8 cellular contexts compared by ENCODE assay signal in genomic region chr4:2964077-2964471, GRCh38. TPM values are rescaled to one million over a fixed set of nuclear protein-coding genes. Genes with fewer than 3 reads are reported as not detected.
A peak's percentile ranks its signal among the peaks of the same experiment; 100 is the strongest.
DNase-seq lines count a peak whose midpoint lies in the region; ATAC-seq and TF ChIP-seq lines count a peak whose summit lies in the region.

No MANE protein-coding gene starts in this region.

- no peak overlapping the region for H3K27ac ChIP-seq in DOHH2 (ENCODE audit: low read depth, low read length)
- no peak overlapping the region for H3K27ac ChIP-seq in PC-9
- H3K27ac ChIP-seq in esophagus (ENCODE audit: low read depth in 2 of 2, low read length in 1 of 2) = no peak overlapping the region
- no peak overlapping the region for H3K27ac ChIP-seq in neural progenitor cell

- H3K4me1 ChIP-seq in DOHH2 (ENCODE audit: control insufficient read depth, low read length) = peaks cover 18% of the 10 kb centered on the region
- peaks cover 14% of the 10 kb centered on the region for H3K4me1 ChIP-seq in PC-9 (replicated peaks; ENCODE audit: insufficient read depth)
- H3K4me1 ChIP-seq in esophagus (ENCODE audit: control insufficient read depth in 2 of 2, insufficient read depth in 2 of 2, low read length in 1 of 2) = peaks cover 6 to 12% of the 10 kb centered on the region in 2 donors
- H3K4me1 ChIP-seq in neural progenitor cell = peaks cover 6% of the 10 kb centered on the region

- peaks cover 20% of the 10 kb centered on the region for H3K4me1 Mint-ChIP-seq in neural progenitor cell

- DNase-seq in PC-9 = no peak
- DNase-seq in neural progenitor cell (ENCODE audit: low spot score) = peak; percentile 19
- DNase-seq in COLO829 (ENCODE audit: low spot score) = no peak
- DNase-seq in activated effector memory CD4-positive, alpha-beta T cell treated with anti-CD3 and anti-CD28 coated beads, Interleukin-2, amount 50 U/mL, for 16 hours = no peak

- no peaks in the 10 kb centered on the region for H3K27me3 ChIP-seq in DOHH2 (ENCODE audit: control insufficient read depth, low read length)
- no peaks in the 10 kb centered on the region for H3K27me3 ChIP-seq in PC-9 (ENCODE audit: insufficient read depth, low read depth)
- H3K27me3 ChIP-seq in esophagus (ENCODE audit: control insufficient read depth in 1 of 2, insufficient read depth in 2 of 2, low read length in 2 of 2) = no peaks in the 10 kb centered on the region
- peaks cover 11% of the 10 kb centered on the region for H3K27me3 ChIP-seq in neural progenitor cell

- peaks cover 3% of the 10 kb centered on the region for H3K36me3 Mint-ChIP-seq in neural progenitor cell

- H3K4me2 ChIP-seq in DOHH2 (ENCODE audit: low read length) (peak overlapping the region; percentile 77), PC-9 (peak overlapping the region; percentile 89), neural progenitor cell (peak overlapping the region; percentile 90)

- no peak overlapping the region for H3K27ac Mint-ChIP-seq in neural progenitor cell

- H3K4me3 Mint-ChIP-seq in neural progenitor cell = peak overlapping the region; percentile 94

- H4K20me1 ChIP-seq in DOHH2 (ENCODE audit: control insufficient read depth, insufficient read depth, low read depth, low read length) (peaks cover 12% of the 10 kb centered on the region), PC-9 (ENCODE audit: insufficient read depth) (peaks cover 22% of the 10 kb centered on the region), neural progenitor cell (ENCODE audit: low read depth) (peaks cover 24% of the 10 kb centered on the region)

- BruUV-seq in PC-9 (replicated peaks; lab: Mats Ljungman, UMichigan) = no TSS peak

- no peaks in the 10 kb centered on the region for H3K9me3 Mint-ChIP-seq in neural progenitor cell

- peaks cover 32% of the 10 kb centered on the region for H3K36me3 ChIP-seq in DOHH2 (ENCODE audit: control insufficient read depth, low read length)
- H3K36me3 ChIP-seq in PC-9 (ENCODE audit: low read depth) = no peaks in the 10 kb centered on the region
- peaks cover 2 to 4% of the 10 kb centered on the region in 2 donors for H3K36me3 ChIP-seq in esophagus (ENCODE audit: control insufficient read depth in 2 of 2, insufficient read depth in 2 of 2, low read length in 1 of 2)
- H3K36me3 ChIP-seq in neural progenitor cell = no peaks in the 10 kb centered on the region

- POLR2A ChIA-PET in PC-9 (lab: Charles Lee; ENCODE audit: unreplicated experiment) = interaction anchor here (0.5 to 1.0 kb wide), 4 partner anchors 13 to 520 kb away, joined by 3 to 21 read pairs (median 7); no protein-coding TSS in a partner anchor

- H3K27me3 Mint-ChIP-seq in neural progenitor cell (ENCODE audit: insufficient read depth, low read depth) = peaks cover 4% of the 10 kb centered on the region

- CTCF ChIA-PET in PC-9 (lab: Charles Lee) = interaction anchor here (0.7 to 1.1 kb wide), 5 partner anchors 11 to 146 kb away, joined by 3 to 11 read pairs (median 4); no protein-coding TSS in a partner anchor

- intact Hi-C loops in PC-9 (cut with micrococcal nuclease; ENCODE audit: unreplicated experiment) = no loop called here

- TF ChIP-seq CTCF in DOHH2 (IDR thresholded peaks at IDR 0.05; ENCODE audit: low read depth, low read length, poor library complexity, severe bottlenecking) (no peak), PC-9 (conservative IDR thresholded peaks at IDR 0.05) (no peak), neural progenitor cell (IDR thresholded peaks at IDR 0.05) (no peak)

- H3K79me2 ChIP-seq in DOHH2 (ENCODE audit: control insufficient read depth, low read length) (peaks cover 44% of the 10 kb centered on the region), PC-9 (ENCODE audit: low read depth) (peaks cover 30% of the 10 kb centered on the region), neural progenitor cell (ENCODE audit: low read depth) (peaks cover 30% of the 10 kb centered on the region)

- WGBS in esophagus, 2 donors = 0 to 1% methylated on average over 19 to 23 of the region's 23 CpGs

- H2AFZ ChIP-seq in PC-9 (peak overlapping the region; percentile 93), neural progenitor cell (replicated peaks) (peak overlapping the region; percentile 97)

- H3K4me3 ChIP-seq in DOHH2 (ENCODE audit: low read length) = peak overlapping the region; percentile 91
- H3K4me3 ChIP-seq in PC-9 = peak overlapping the region; percentile 94
- H3K4me3 ChIP-seq in esophagus (ENCODE audit: low read depth in 1 of 2, low read length in 2 of 2) = peak overlapping the region; percentile 65 to 96
- peak overlapping the region; percentile 89 for H3K4me3 ChIP-seq in neural progenitor cell

- H3F3A ChIP-seq in DOHH2 (ENCODE audit: control insufficient read depth, insufficient read depth) (peaks cover 3% of the 10 kb centered on the region; the same call in 1 of the 2 replicates), PC-9 (ENCODE audit: insufficient read depth, low read depth) (peaks cover 9% of the 10 kb centered on the region; the same call in 1 of the 2 replicates), neural progenitor cell (ENCODE audit: low read depth) (peaks cover 33% of the 10 kb centered on the region)

- no peaks in the 10 kb centered on the region for H3K9me3 ChIP-seq in DOHH2 (ENCODE audit: control insufficient read depth, insufficient read depth, low read length)
- H3K9me3 ChIP-seq in PC-9 (ENCODE audit: insufficient read depth, low read depth) = no peaks in the 10 kb centered on the region
- no peaks in the 10 kb centered on the region for H3K9me3 ChIP-seq in esophagus (ENCODE audit: control insufficient read depth in 2 of 2, insufficient read depth in 1 of 2, low read depth in 1 of 2, low read length in 1 of 2)
- H3K9me3 ChIP-seq in neural progenitor cell (ENCODE audit: low read depth) = no peaks in the 10 kb centered on the region

- H3K9ac ChIP-seq in neural progenitor cell = no peak overlapping the region

- no peaks in the 10 kb centered on the region for H3K9me2 ChIP-seq in DOHH2 (replicated peaks; ENCODE audit: control insufficient read depth, low read length)
- no peaks in the 10 kb centered on the region for H3K9me2 ChIP-seq in PC-9 (ENCODE audit: insufficient read depth)

- ATAC-seq in GM19452 (IDR thresholded peaks at IDR 0.05; ENCODE audit: unreplicated experiment) (no peak), HG03139 (IDR thresholded peaks at IDR 0.05; ENCODE audit: unreplicated experiment) (no peak)

RNA-seq across cellular contexts. Expression of gene GRK4, which starts 0.7 kb away (rescaled TPM):
- total RNA-seq in PC-9 (2021) (3.1 and 4.4 TPM in 2 replicates), neural progenitor cell (ENCODE audit: low replicate concordance) (1.3 and 3.2 TPM in 2 replicates)
- polyA plus RNA-seq in esophagus = 1 to 10 TPM; 1.2 to 1.7 TPM

RNA-seq across cellular contexts. Expression of gene NOP14, which starts 0.9 kb away (rescaled TPM):
- 30.9 and 33.6 TPM in 2 replicates for total RNA-seq in PC-9 (2021)
- polyA plus RNA-seq in esophagus = 10 to 100 TPM; 11.9 to 15.1 TPM
- 16.8 and 22.0 TPM in 2 replicates for total RNA-seq in neural progenitor cell (ENCODE audit: low replicate concordance)
